1 cellular context compared by ENCODE assay signal in the genomic region with DNA sequence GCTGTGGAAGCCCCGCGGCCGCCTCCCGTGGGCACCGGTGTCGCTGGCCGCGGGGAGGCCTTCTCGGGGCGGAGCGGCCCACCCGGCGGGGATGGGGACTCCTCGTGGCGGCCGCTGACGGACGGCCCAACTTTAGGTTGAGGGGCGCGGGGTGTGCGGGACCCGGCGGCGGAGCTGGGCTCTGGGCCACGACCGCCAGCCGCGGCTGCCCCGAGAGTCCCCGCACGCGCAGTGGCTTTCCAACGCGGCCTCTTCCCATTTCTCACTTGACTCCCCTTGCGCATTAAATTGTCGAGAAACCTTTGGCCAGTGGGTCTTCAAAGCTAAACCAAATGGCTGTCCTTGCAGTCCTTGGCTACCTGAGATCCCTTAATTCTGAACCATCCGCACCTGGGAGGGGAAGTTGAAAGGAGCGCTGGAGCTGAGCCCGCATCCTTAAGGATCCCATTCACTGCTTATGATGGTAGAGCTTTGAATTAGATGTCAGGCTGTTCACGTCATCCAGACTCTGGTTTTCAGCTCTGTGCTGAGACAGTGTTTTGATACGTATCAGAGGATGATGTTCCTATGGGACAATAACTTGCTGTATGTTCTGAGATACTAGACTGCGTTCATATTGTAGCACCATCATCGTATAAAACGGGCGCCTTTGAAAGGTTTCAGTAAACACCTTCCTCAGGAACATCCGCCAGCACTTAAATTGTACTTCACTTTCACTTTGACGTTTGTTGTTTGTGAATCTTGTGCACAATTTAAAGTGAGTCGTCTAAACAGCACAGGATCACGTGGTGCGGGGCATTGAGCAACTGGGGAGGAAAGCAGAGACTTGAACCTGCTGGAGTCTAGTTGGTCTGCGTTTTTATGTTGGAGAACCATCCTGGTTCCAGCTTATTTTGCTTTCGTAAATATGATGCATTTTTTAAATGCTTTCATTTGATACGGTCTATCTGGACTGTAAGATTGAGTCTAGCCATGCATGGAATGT.
TF ChIP-seq lines count a peak whose summit lies in the region.

No MANE protein-coding gene starts in this region.

TF ChIP-seq in HEK293, 187 proteins besides CTCF, POLR2A, EP300 and RAD21 (continued from another document):
- TF ChIP-seq ZNF792 (tag by site-specific recombination; IDR thresholded peaks at IDR 0.05) (no peak), SP3 (tag by site-specific recombination; IDR thresholded peaks at IDR 0.05) (0 out of 2 replicates have a peak, but pooled peaks have one; percentile 27), ZNF600 (tag by site-specific recombination; IDR thresholded peaks at IDR 0.05) (0 out of 2 replicates have a peak, but pooled peaks have one; percentile 25), ZNF664 (tag by site-specific recombination; IDR thresholded peaks at IDR 0.05) (0 out of 2 replicates have a peak, but pooled peaks have one; percentile 17), ZBTB21 (tag by site-specific recombination; IDR thresholded peaks at IDR 0.05) (peak; percentile 71), MYNN (tag by site-specific recombination; IDR thresholded peaks at IDR 0.05; ENCODE audit: borderline replicate concordance) (no peak), MZF1 (tag by site-specific recombination; IDR thresholded peaks at IDR 0.05; ENCODE audit: borderline replicate concordance) (no peak), ZNF184 (tag by site-specific recombination; IDR thresholded peaks at IDR 0.05) (no peak), ZNF707 (tag by site-specific recombination; IDR thresholded peaks at IDR 0.05) (no peak), ZNF366 (tag by site-specific recombination; conservative IDR thresholded peaks at IDR 0.05) (peak; percentile 40; the same call in 1 of the 2 replicates), IKZF3 (tag by site-specific recombination; IDR thresholded peaks at IDR 0.05) (no peak), ZNF629 (tag by site-specific recombination; IDR thresholded peaks at IDR 0.05) (peak; percentile 87), ZNF112 (tag by site-specific recombination; IDR thresholded peaks at IDR 0.05) (no peak), KLF1 (tag by site-specific recombination; IDR thresholded peaks at IDR 0.05) (no peak), ZNF335 (tag by site-specific recombination; conservative IDR thresholded peaks at IDR 0.05) (peak; percentile 60), WT1 (tag by site-specific recombination; IDR thresholded peaks at IDR 0.05) (no peak), ZBTB17 (tag by site-specific recombination; IDR thresholded peaks at IDR 0.05) (peak; percentile 87), ZNF2 (tag by site-specific recombination; IDR thresholded peaks at IDR 0.05) (no peak), PRDM1 (tag by site-specific recombination; IDR thresholded peaks at IDR 0.05) (peak; percentile 67; the same call in 1 of the 2 replicates)
- TF ChIP-seq, protein P1, sequence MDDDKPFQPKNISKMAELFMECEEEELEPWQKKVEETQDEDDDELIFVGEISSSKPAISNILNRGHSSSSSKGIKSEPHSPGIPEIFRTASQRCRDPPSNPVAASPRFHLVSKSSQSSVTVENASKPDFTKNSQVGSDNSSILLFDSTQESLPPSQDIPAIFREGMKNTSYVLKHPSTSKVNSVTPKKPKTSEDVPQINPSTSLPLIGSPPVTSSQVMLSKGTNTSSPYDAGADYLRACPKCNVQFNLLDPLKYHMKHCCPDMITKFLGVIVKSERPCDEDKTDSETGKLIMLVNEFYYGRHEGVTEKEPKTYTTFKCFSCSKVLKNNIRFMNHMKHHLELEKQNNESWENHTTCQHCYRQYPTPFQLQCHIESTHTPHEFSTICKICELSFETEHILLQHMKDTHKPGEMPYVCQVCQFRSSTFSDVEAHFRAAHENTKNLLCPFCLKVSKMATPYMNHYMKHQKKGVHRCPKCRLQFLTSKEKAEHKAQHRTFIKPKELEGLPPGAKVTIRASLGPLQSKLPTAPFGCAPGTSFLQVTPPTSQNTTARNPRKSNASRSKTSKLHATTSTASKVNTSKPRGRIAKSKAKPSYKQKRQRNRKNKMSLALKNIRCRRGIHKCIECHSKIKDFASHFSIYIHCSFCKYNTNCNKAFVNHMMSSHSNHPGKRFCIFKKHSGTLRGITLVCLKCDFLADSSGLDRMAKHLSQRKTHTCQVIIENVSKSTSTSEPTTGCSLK (tag by site-specific recombination; IDR thresholded peaks at IDR 0.05), result no peak
- TF ChIP-seq, protein P2, sequence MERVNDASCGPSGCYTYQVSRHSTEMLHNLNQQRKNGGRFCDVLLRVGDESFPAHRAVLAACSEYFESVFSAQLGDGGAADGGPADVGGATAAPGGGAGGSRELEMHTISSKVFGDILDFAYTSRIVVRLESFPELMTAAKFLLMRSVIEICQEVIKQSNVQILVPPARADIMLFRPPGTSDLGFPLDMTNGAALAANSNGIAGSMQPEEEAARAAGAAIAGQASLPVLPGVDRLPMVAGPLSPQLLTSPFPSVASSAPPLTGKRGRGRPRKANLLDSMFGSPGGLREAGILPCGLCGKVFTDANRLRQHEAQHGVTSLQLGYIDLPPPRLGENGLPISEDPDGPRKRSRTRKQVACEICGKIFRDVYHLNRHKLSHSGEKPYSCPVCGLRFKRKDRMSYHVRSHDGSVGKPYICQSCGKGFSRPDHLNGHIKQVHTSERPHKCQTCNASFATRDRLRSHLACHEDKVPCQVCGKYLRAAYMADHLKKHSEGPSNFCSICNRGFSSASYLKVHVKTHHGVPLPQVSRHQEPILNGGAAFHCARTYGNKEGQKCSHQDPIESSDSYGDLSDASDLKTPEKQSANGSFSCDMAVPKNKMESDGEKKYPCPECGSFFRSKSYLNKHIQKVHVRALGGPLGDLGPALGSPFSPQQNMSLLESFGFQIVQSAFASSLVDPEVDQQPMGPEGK (tag by site-specific recombination; IDR thresholded peaks at IDR 0.05), result no peak
- TF ChIP-seq, protein P3, sequence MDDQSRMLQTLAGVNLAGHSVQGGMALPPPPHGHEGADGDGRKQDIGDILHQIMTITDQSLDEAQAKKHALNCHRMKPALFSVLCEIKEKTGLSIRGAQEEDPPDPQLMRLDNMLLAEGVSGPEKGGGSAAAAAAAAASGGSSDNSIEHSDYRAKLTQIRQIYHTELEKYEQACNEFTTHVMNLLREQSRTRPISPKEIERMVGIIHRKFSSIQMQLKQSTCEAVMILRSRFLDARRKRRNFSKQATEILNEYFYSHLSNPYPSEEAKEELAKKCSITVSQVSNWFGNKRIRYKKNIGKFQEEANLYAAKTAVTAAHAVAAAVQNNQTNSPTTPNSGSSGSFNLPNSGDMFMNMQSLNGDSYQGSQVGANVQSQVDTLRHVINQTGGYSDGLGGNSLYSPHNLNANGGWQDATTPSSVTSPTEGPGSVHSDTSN (CRISPR knock-in tag; IDR thresholded peaks at IDR 0.05), result no peak
- TF ChIP-seq, protein P4, sequence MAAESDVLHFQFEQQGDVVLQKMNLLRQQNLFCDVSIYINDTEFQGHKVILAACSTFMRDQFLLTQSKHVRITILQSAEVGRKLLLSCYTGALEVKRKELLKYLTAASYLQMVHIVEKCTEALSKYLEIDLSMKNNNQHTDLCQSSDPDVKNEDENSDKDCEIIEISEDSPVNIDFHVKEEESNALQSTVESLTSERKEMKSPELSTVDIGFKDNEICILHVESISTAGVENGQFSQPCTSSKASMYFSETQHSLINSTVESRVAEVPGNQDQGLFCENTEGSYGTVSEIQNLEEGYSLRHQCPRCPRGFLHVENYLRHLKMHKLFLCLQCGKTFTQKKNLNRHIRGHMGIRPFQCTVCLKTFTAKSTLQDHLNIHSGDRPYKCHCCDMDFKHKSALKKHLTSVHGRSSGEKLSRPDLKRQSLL (tag by site-specific recombination; IDR thresholded peaks at IDR 0.05), result peak; percentile 80
- TF ChIP-seq, protein P5, sequence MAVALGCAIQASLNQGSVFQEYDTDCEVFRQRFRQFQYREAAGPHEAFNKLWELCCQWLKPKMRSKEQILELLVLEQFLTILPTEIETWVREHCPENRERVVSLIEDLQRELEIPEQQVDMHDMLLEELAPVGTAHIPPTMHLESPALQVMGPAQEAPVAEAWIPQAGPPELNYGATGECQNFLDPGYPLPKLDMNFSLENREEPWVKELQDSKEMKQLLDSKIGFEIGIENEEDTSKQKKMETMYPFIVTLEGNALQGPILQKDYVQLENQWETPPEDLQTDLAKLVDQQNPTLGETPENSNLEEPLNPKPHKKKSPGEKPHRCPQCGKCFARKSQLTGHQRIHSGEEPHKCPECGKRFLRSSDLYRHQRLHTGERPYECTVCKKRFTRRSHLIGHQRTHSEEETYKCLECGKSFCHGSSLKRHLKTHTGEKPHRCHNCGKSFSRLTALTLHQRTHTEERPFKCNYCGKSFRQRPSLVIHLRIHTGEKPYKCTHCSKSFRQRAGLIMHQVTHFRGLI (tag by site-specific recombination; IDR thresholded peaks at IDR 0.05), result no peak
TF ChIP-seq in HEK293: peak in this region for 16.
